Comparison of ENCODE assay signal across 2 cellular contexts in the genomic region with DNA sequence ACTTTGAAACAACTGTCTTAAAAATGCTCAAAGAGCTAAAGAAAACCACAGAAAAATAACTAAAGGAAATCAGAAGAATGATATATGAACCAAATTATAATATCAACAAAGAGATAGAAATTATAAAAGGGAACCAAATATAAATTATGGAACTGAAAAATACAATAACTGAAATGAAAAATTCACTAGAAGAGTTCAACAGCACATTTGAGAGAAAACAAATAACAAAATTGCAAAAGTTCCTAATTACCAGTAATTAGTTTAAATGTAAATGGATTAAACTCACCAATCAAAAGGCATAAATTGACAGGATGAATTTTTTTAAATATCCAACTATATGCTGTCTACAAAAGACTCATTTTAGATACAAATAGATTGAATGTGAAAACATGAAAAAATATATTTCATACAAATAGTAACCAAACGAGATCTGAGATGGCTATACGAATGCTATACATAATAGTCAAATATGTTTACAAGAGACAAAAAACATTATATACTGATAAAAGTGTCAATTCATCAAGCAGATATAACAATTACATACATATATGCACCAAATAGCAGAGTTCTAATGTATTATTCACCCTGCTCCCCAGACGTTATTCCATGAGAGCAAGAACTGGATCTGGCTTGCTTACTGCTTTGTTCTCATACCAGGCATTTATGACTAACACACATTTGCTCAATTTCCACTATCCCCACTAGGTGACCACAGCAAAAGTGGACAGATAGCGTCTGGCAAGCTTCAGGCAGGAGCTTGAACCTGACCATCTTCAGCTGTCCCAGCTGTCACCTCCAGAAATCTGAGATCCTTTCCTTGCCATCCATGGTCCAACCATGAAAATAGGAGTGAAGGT.
TF ChIP-seq lines count a peak whose summit lies in the region.

No MANE protein-coding gene starts in this region.

TF ChIP-seq in A549, 52 proteins besides CTCF, POLR2A, EP300 and RAD21 (continued from another document):
- TF ChIP-seq, protein P1, sequence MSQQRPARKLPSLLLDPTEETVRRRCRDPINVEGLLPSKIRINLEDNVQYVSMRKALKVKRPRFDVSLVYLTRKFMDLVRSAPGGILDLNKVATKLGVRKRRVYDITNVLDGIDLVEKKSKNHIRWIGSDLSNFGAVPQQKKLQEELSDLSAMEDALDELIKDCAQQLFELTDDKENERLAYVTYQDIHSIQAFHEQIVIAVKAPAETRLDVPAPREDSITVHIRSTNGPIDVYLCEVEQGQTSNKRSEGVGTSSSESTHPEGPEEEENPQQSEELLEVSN (IDR thresholded peaks at IDR 0.05; ENCODE audit: borderline replicate concordance, low read depth), result no peak
- TF ChIP-seq RARB (CRISPR knock-in tag; IDR thresholded peaks at IDR 0.05) (no peak), RFX5 (IDR thresholded peaks at IDR 0.05) (no peak), FOSL2 (IDR thresholded peaks at IDR 0.05) (no peak), FOSL2 (CRISPR knock-in tag; IDR thresholded peaks at IDR 0.05) (no peak), KDM1A (IDR thresholded peaks at IDR 0.05; ENCODE audit: low read depth) (no peak)

TF ChIP-seq in H1, 55 proteins besides CTCF, POLR2A, EP300 and RAD21 (continued from another document):
- no peak for TF ChIP-seq RBBP5 (IDR thresholded peaks at IDR 0.05; ENCODE audit: borderline replicate concordance, low read depth, low read length)
- TF ChIP-seq SIRT6 (IDR thresholded peaks at IDR 0.05; ENCODE audit: low read length), result no peak
